In the genomic region with DNA sequence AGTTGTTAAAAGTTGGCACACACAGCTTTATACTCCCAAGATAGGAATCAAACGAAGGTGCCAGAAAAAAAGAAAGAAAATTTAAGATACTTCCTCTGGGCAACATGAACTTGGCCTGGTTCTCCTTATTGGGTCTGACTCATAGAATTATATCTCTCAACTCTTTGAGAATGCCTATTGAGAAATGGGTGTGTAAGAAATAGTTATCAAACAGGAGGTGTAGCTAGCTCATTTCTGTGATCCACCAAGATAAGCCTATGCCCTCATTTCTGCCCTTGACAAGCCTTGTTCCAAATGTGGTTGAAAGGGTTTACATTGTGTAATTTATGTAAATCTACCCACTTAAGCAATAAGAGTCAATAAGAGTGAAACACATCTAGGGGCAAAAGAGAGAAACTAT, we compare ENCODE assay signal across 20 cellular contexts.
DNase-seq lines count a peak whose midpoint lies in the region; ATAC-seq and TF ChIP-seq lines count a peak whose summit lies in the region.
"Had no signal": no experiment of that assay in that cellular context is flagged by ENCODE, and none has a peak within 500 bp of the region (broad histone marks: within the 10 kb centered on the region; RNA-seq: fewer than 3 reads in every experiment).

No MANE protein-coding gene starts in this region.

- peak overlapping the region; percentile 41 for H3K4me3 Mint-ChIP-seq in natural killer cell treated with Interleukin-12 subunit alpha and Interleukin-12 subunit beta and Interleukin-15 and Interleukin-18, amount 100 ng/mL, for 72 hours
- H3K4me3 Mint-ChIP-seq in natural killer cell, result no peak overlapping the region
- H3K4me3 Mint-ChIP-seq in stimulated activated effector memory CD8-positive, alpha-beta T cell treated with anti-CD3 and anti-CD28 coated beads, Interleukin-12 subunit alpha, Interleukin-12 subunit beta, amount 100 ng/mL, for 72 hours, result no peak overlapping the region
- no peak overlapping the region for H3K4me3 Mint-ChIP-seq in WTC11
- H3K4me3 Mint-ChIP-seq: activated T-helper 1 cell treated with anti-CD3 and anti-CD28 coated beads, Interleukin-12 subunit alpha, Interleukin-12 subunit beta, Interleukin-2, Interleukin-4 antibody, amounts not matched to agents 30 ng/mL and 10 ng/mL and 1 ng/mL, durations not matched to agents 14 hours and 24 hours and 36 hours; IgD-negative memory B cell had no signal

- peak; percentile 77 to 81 for ATAC-seq in natural killer cell treated with Interleukin-12 subunit alpha and Interleukin-12 subunit beta and Interleukin-15 and Interleukin-18, amount 100 ng/mL, for 72 hours
- ATAC-seq in natural killer cell (no peak), WTC11 (no peak), GM21737 (IDR thresholded peaks at IDR 0.05; ENCODE audit: unreplicated experiment) (no peak)
- ATAC-seq in stimulated activated effector memory CD8-positive, alpha-beta T cell treated with anti-CD3 and anti-CD28 coated beads, Interleukin-12 subunit alpha, Interleukin-12 subunit beta, amount 100 ng/mL, for 72 hours, result peak; percentile 58

- H3K9me3 Mint-ChIP-seq in natural killer cell treated with Interleukin-12 subunit alpha and Interleukin-12 subunit beta and Interleukin-15 and Interleukin-18, amount 100 ng/mL, for 72 hours, result peaks cover 7% of the 10 kb centered on the region
- H3K9me3 Mint-ChIP-seq in natural killer cell (peaks cover 0 to 3% of the 10 kb centered on the region in 2 donors), WTC11 (peaks cover 17% of the 10 kb centered on the region)
- H3K9me3 Mint-ChIP-seq in stimulated activated effector memory CD8-positive, alpha-beta T cell treated with anti-CD3 and anti-CD28 coated beads, Interleukin-12 subunit alpha, Interleukin-12 subunit beta, amount 100 ng/mL, for 72 hours, result peaks cover 3% of the 10 kb centered on the region

- CTCF ChIA-PET in RWPE1 (lab: Yijun Ruan, JAX) (interaction anchor here (0.6 kb wide), 1 partner anchor 247 kb away, joined by 4 read pairs; no protein-coding TSS in a partner anchor), WTC11 (lab: Charles Lee) (no interaction called here)

- no peak overlapping the region for H3K27ac ChIP-seq in RWPE1
- H3K27ac ChIP-seq: HL-60, prostate gland had no signal

- H3K36me3 Mint-ChIP-seq in natural killer cell treated with Interleukin-12 subunit alpha and Interleukin-12 subunit beta and Interleukin-15 and Interleukin-18, amount 100 ng/mL, for 72 hours, result peaks cover 7% of the 10 kb centered on the region
- peaks cover 8% of the 10 kb centered on the region for H3K36me3 Mint-ChIP-seq in natural killer cell
- no peaks in the 10 kb centered on the region for H3K36me3 Mint-ChIP-seq in stimulated activated effector memory CD8-positive, alpha-beta T cell treated with anti-CD3 and anti-CD28 coated beads, Interleukin-12 subunit alpha, Interleukin-12 subunit beta, amount 100 ng/mL, for 72 hours
- H3K36me3 Mint-ChIP-seq in WTC11, result peaks cover 2% of the 10 kb centered on the region; the same call in 1 of the 2 replicates
- H3K36me3 Mint-ChIP-seq: IgD-negative memory B cell had no signal

- H3K27me3 Mint-ChIP-seq in natural killer cell treated with Interleukin-12 subunit alpha and Interleukin-12 subunit beta and Interleukin-15 and Interleukin-18, amount 100 ng/mL, for 72 hours, result no peaks in the 10 kb centered on the region
- H3K27me3 Mint-ChIP-seq in natural killer cell (ENCODE audit: low read depth in 2 of 2) (peaks cover 4 to 5% of the 10 kb centered on the region in 2 donors), WTC11 (ENCODE audit: low read depth) (peaks cover 26% of the 10 kb centered on the region)
- H3K27me3 Mint-ChIP-seq: IgD-negative memory B cell had no signal

- H3K4me1 Mint-ChIP-seq in natural killer cell treated with Interleukin-12 subunit alpha and Interleukin-12 subunit beta and Interleukin-15 and Interleukin-18, amount 100 ng/mL, for 72 hours (ENCODE audit: low read depth in 2 of 2), result peaks cover 13% of the 10 kb centered on the region in 2 donors
- H3K4me1 Mint-ChIP-seq in natural killer cell, result peaks cover 0 to 10% of the 10 kb centered on the region in 2 donors
- H3K4me1 Mint-ChIP-seq in stimulated activated effector memory CD8-positive, alpha-beta T cell treated with anti-CD3 and anti-CD28 coated beads, Interleukin-12 subunit alpha, Interleukin-12 subunit beta, amount 100 ng/mL, for 72 hours, result peaks cover 13% of the 10 kb centered on the region
- peaks cover 38% of the 10 kb centered on the region for H3K4me1 Mint-ChIP-seq in WTC11

- TF ChIP-seq CTCF in natural killer cell (IDR thresholded peaks at IDR 0.05), result no peak
- no peak for TF ChIP-seq CTCF in RWPE1 (conservative IDR thresholded peaks at IDR 0.05; ENCODE audit: low read depth)
- TF ChIP-seq CTCF in WTC11 (IDR thresholded peaks at IDR 0.05), result no peak

- no peak for DNase-seq in natural killer cell treated with Interleukin-12 subunit alpha and Interleukin-12 subunit beta and Interleukin-15 and Interleukin-18, amount 100 ng/mL, for 72 hours (ENCODE audit: low spot score)
- DNase-seq in natural killer cell (no peak), RWPE1 (ENCODE audit: low spot score) (peak; percentile 8), fibroblast of gingiva (ENCODE audit: low read depth) (peak; percentile 34), WTC11 (ENCODE audit: low spot score) (no peak), C1 segment of cervical spinal cord (lab: John Stamatoyannopoulos, UW) (no peak)
- no peak for DNase-seq in stimulated activated effector memory CD8-positive, alpha-beta T cell treated with anti-CD3 and anti-CD28 coated beads, Interleukin-12 subunit alpha, Interleukin-12 subunit beta, amount 100 ng/mL, for 72 hours (ENCODE audit: low spot score in 2 of 2)
- DNase-seq: activated CD8-positive, alpha-beta memory T cell treated with anti-CD3 and anti-CD28 coated beads for 24 hours; caudate nucleus; esophagus squamous epithelium; hypothalamus; NCI-H2107; SIG-M5; stimulated activated CD8-positive, alpha-beta memory T cell treated with anti-CD3 and anti-CD28 coated beads, Interleukin-4, amount 100 ng/mL, for 48 hours; substantia nigra had no signal

- POLR2A ChIA-PET in RWPE1 (lab: Yijun Ruan, JAX; ENCODE audit: low non-redundant PET) (no interaction called here), WTC11 (lab: Charles Lee) (no interaction called here)

- peak overlapping the region in 1 of 2 donors; percentile 61 for H3K27ac Mint-ChIP-seq in natural killer cell treated with Interleukin-12 subunit alpha and Interleukin-12 subunit beta and Interleukin-15 and Interleukin-18, amount 100 ng/mL, for 72 hours
- H3K27ac Mint-ChIP-seq in natural killer cell, result no peak overlapping the region
- no peak overlapping the region for H3K27ac Mint-ChIP-seq in stimulated activated effector memory CD8-positive, alpha-beta T cell treated with anti-CD3 and anti-CD28 coated beads, Interleukin-12 subunit alpha, Interleukin-12 subunit beta, amount 100 ng/mL, for 72 hours
- no peak overlapping the region for H3K27ac Mint-ChIP-seq in WTC11
- H3K27ac Mint-ChIP-seq: activated T-helper 1 cell treated with anti-CD3 and anti-CD28 coated beads, Interleukin-12 subunit alpha, Interleukin-12 subunit beta, Interleukin-2, Interleukin-4 antibody, amounts not matched to agents 30 ng/mL and 10 ng/mL and 1 ng/mL, durations not matched to agents 14 hours and 24 hours and 36 hours; IgD-negative memory B cell had no signal

- intact Hi-C loops in natural killer cell (cut with micrococcal nuclease), result no loop called here

TF ChIP-seq in WTC11, 78 proteins besides CTCF, POLR2A, EP300 and RAD21 (continues in another document):
- TF ChIP-seq ZNF281 (CRISPR knock-in tag; IDR thresholded peaks at IDR 0.05), result no peak
- TF ChIP-seq ZNF425 (CRISPR knock-in tag; conservative IDR thresholded peaks at IDR 0.05), result no peak

Comparison
In these comparisons a context has a peak if more than half of its experiments do, and no peak if none do; other contexts are left out.
1. ATAC-seq: peak in natural killer cell treated with Interleukin-12 subunit alpha and Interleukin-12 subunit beta and Interleukin-15 and Interleukin-18, amount 100 ng/mL, for 72 hours (2 of 2) and stimulated activated effector memory CD8-positive, alpha-beta T cell treated with anti-CD3 and anti-CD28 coated beads, Interleukin-12 subunit alpha, Interleukin-12 subunit beta, amount 100 ng/mL, for 72 hours (single experiment); none in natural killer cell (0 of 3), WTC11 (single experiment) and GM21737 (single experiment).
2. DNase-seq: peak in RWPE1 (single experiment) and fibroblast of gingiva (single experiment); none in natural killer cell treated with Interleukin-12 subunit alpha and Interleukin-12 subunit beta and Interleukin-15 and Interleukin-18, amount 100 ng/mL, for 72 hours (single experiment), natural killer cell (single experiment), stimulated activated effector memory CD8-positive, alpha-beta T cell treated with anti-CD3 and anti-CD28 coated beads, Interleukin-12 subunit alpha, Interleukin-12 subunit beta, amount 100 ng/mL, for 72 hours (0 of 2), WTC11 (single experiment) and C1 segment of cervical spinal cord (0 of 14).